Comparison of ENCODE assay signal across 25 cellular contexts in genomic region chr11:113255741-113256140, GRCh38.
"Had no signal": no experiment of that assay in that cellular context is flagged by ENCODE, and none has a peak within 500 bp of the region (broad histone marks: within the 10 kb centered on the region; RNA-seq: fewer than 3 reads in every experiment).

No MANE protein-coding gene starts in this region.

- H3K9me3 Mint-ChIP-seq: mesothelial cell of epicardium; naive B cell; natural killer cell; nephron progenitor cell; neural progenitor cell; stimulated activated effector memory CD8-positive, alpha-beta T cell treated with anti-CD3 and anti-CD28 coated beads, Interleukin-12 subunit alpha, Interleukin-12 subunit beta, amount 100 ng/mL, for 72 hours; stimulated activated naive CD8-positive, alpha-beta T cell treated with anti-CD3 and anti-CD28 coated beads, Interleukin-15, amount 100 ng/mL, for 72 hours had no signal

- DNase-seq: hippocampal formation; kidney glomerular epithelial cell; left colon; left lung; mesendoderm; naive B cell; natural killer cell; nephron progenitor cell; occipital lobe; psoas muscle; sigmoid colon; small intestine; spleen; stimulated activated CD4-positive, alpha-beta T cell treated with anti-CD3 and anti-CD28 coated beads, Interleukin-4, amount 100 ng/mL, for 24 hours; stimulated activated naive CD4-positive, alpha-beta T cell treated with Interleukin-2 at 50 U/mL for 16 hours; stimulated activated naive CD8-positive, alpha-beta T cell treated with anti-CD3 and anti-CD28 coated beads, Interleukin-15, amount 100 ng/mL, for 72 hours; substantia nigra; upper lobe of left lung had no signal

- H3K4me3 ChIP-seq: left lung, lung, neural progenitor cell, psoas muscle, sigmoid colon, spleen, tibial nerve, upper lobe of left lung had no signal

- H3K36me3 Mint-ChIP-seq: naive B cell; natural killer cell; stimulated activated effector memory CD8-positive, alpha-beta T cell treated with anti-CD3 and anti-CD28 coated beads, Interleukin-12 subunit alpha, Interleukin-12 subunit beta, amount 100 ng/mL, for 72 hours had no signal

- H3K4me1 ChIP-seq: left lung, neural progenitor cell, parathyroid adenoma, psoas muscle, sigmoid colon, spleen, upper lobe of left lung had no signal

- H3K36me3 ChIP-seq: left lung, neural progenitor cell, neutrophil, spleen, upper lobe of left lung had no signal

- H3K27ac Mint-ChIP-seq: naive B cell; nephron progenitor cell; stimulated activated effector memory CD8-positive, alpha-beta T cell treated with anti-CD3 and anti-CD28 coated beads, Interleukin-12 subunit alpha, Interleukin-12 subunit beta, amount 100 ng/mL, for 72 hours; stimulated activated naive CD8-positive, alpha-beta T cell treated with anti-CD3 and anti-CD28 coated beads, Interleukin-15, amount 100 ng/mL, for 72 hours had no signal

- H3K9ac ChIP-seq: neural progenitor cell, parathyroid adenoma had no signal

- H3K4me3 Mint-ChIP-seq: mesothelial cell of epicardium; naive B cell; natural killer cell; nephron progenitor cell; neural progenitor cell; stimulated activated effector memory CD8-positive, alpha-beta T cell treated with anti-CD3 and anti-CD28 coated beads, Interleukin-12 subunit alpha, Interleukin-12 subunit beta, amount 100 ng/mL, for 72 hours; stimulated activated naive CD8-positive, alpha-beta T cell treated with anti-CD3 and anti-CD28 coated beads, Interleukin-15, amount 100 ng/mL, for 72 hours had no signal

- H3K27me3 ChIP-seq: left lung, neural progenitor cell, neutrophil, sigmoid colon, spleen, tibial nerve, upper lobe of left lung had no signal

- H3K4me1 Mint-ChIP-seq: naive B cell; stimulated activated effector memory CD8-positive, alpha-beta T cell treated with anti-CD3 and anti-CD28 coated beads, Interleukin-12 subunit alpha, Interleukin-12 subunit beta, amount 100 ng/mL, for 72 hours; stimulated activated naive CD8-positive, alpha-beta T cell treated with anti-CD3 and anti-CD28 coated beads, Interleukin-15, amount 100 ng/mL, for 72 hours had no signal

- H3K9me3 ChIP-seq: left lung, neutrophil, psoas muscle, sigmoid colon, spleen, tibial nerve, upper lobe of left lung had no signal

- H3K27ac ChIP-seq: left lung, neural progenitor cell, neutrophil, parathyroid adenoma, psoas muscle, sigmoid colon, upper lobe of left lung had no signal

- ATAC-seq: left colon; natural killer cell; psoas muscle; stimulated activated effector memory CD8-positive, alpha-beta T cell treated with anti-CD3 and anti-CD28 coated beads, Interleukin-12 subunit alpha, Interleukin-12 subunit beta, amount 100 ng/mL, for 72 hours; stimulated activated naive CD8-positive, alpha-beta T cell treated with anti-CD3 and anti-CD28 coated beads, Interleukin-15, amount 100 ng/mL, for 72 hours had no signal
